ENCODE assay signal across 8 cellular contexts in the genomic region with DNA sequence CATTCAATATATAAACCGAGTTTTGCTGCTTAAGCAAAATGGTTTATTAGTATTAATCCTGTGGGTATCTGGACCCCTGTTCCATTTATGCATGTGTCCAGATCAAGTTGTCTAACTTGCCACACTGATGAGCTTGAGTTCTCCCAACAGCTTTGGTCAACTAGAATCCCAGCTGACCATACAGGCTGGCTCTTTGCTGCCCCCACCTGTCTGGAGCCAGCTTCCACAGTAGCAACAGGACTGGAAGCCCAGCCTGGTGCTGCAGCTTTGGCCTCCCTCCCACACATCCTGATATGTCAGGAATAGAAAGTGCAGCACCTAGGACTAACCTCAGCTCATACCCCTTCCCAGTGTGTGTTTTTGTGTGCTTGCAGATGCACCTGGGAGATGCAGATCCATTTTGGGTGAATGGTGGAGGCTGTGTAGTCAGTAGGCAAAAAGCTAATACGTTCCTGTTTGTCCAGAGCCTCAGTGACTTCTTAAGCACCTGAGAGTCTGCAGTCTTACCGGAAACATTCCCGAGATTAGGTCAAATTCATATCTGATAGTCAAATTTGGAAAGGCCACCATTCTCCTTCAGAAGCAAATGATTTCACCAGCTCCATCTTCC. TPM values are rescaled to one million over a fixed set of nuclear protein-coding genes. Genes with fewer than 3 reads are reported as not detected.
DNase-seq lines count a peak whose midpoint lies in the region; ATAC-seq and TF ChIP-seq lines count a peak whose summit lies in the region.

No MANE protein-coding gene starts in this region.

- no peak overlapping the region for H3K27ac ChIP-seq in HCT116 (ENCODE audit: low read depth, low read length)
- no peak overlapping the region for H3K27ac ChIP-seq in CD4-positive, alpha-beta memory T cell (ENCODE audit: low read depth, low read length)

- no peak overlapping the region for H3K4me2 ChIP-seq in HCT116 (ENCODE audit: low read length)

- peak; percentile 35 for DNase-seq in activated naive CD4-positive, alpha-beta T cell treated with anti-CD3 and anti-CD28 coated beads, Interleukin-2, amount 10 ng/mL, durations not matched to agents 7 days and 5 days
- DNase-seq in activated naive CD4-positive, alpha-beta T cell treated with anti-CD3 and anti-CD28 coated beads, Interleukin-2, amount 50 U/mL, for 16 hours: no peak
- DNase-seq in HCT116 (ENCODE audit: low read depth, low spot score): peak; percentile 8
- peak; percentile 49 for DNase-seq in NCI-H1105 treated with DMSO at 0.1 percent for 48 hours (lab: John Stamatoyannopoulos, UW)
- DNase-seq in activated CD4-positive, alpha-beta T cell treated with anti-CD3 and anti-CD28 coated beads, Interleukin-2, amount 50 U/mL, for 48 hours: peak; percentile 7 to 31
- DNase-seq in glutamatergic neuron: peak; percentile 82
- DNase-seq in posterior vena cava (ENCODE audit: low spot score): peak; percentile 86
- no peak for DNase-seq in CD4-positive, alpha-beta memory T cell

- no peaks in the 10 kb centered on the region for H3K79me2 ChIP-seq in HCT116 (ENCODE audit: insufficient read depth, low read length)

- H3K4me1 ChIP-seq in HCT116 (ENCODE audit: control insufficient read depth in 1 of 2, insufficient read depth in 2 of 2, low read length in 2 of 2): no peaks in the 10 kb centered on the region
- no peaks in the 10 kb centered on the region for H3K4me1 ChIP-seq in CD4-positive, alpha-beta memory T cell (ENCODE audit: insufficient read depth, low read length)

- no peaks in the 10 kb centered on the region for H3K9me3 Mint-ChIP-seq in activated naive CD4-positive, alpha-beta T cell treated with anti-CD3 and anti-CD28 coated beads, Interleukin-2, amount 10 ng/mL, durations not matched to agents 7 days and 5 days
- H3K9me3 Mint-ChIP-seq in glutamatergic neuron (ENCODE audit: unreplicated experiment): no peaks in the 10 kb centered on the region
- peaks cover 0 to 4% (median 0%) of the 10 kb centered on the region in 8 donors for H3K9me3 Mint-ChIP-seq in CD4-positive, alpha-beta memory T cell

- CTCF ChIA-PET in activated naive CD4-positive, alpha-beta T cell treated with anti-CD3 and anti-CD28 coated beads, Interleukin-2, amount 10 ng/mL, durations not matched to agents 7 days and 5 days (lab: Charles Lee): interaction anchor here (0.6 to 4.3 kb wide), 14 partner anchors 9 to 320 kb away, joined by 3 to 79 read pairs (median 4); a partner anchor contains a TSS
- CTCF ChIA-PET in HCT116 (lab: Charles Lee): interaction anchor here (0.6 to 1.4 kb wide), 5 partner anchors 23 to 265 kb away, joined by 3 to 21 read pairs (median 3); no protein-coding TSS in a partner anchor
- CTCF ChIA-PET in CD4-positive, alpha-beta memory T cell (lab: Charles Lee; ENCODE audit: partially characterized antibody): interaction anchor here (1.1 kb wide), 1 partner anchor 140 kb away, joined by 3 read pairs; no protein-coding TSS in a partner anchor

- no peak for TF ChIP-seq POLR2A in HCT116 (IDR thresholded peaks at IDR 0.05; ENCODE audit: borderline replicate concordance, extremely low read depth, insufficient read depth, insufficient read length)

- peak; percentile 96 for ATAC-seq in HCT116

- no peak overlapping the region for H3K4me3 ChIP-seq in HCT116 (replicated peaks in 1 of 2; ENCODE audit: low read depth in 1 of 2, low read length in 2 of 2)
- no peak overlapping the region for H3K4me3 ChIP-seq in CD4-positive, alpha-beta memory T cell (ENCODE audit: low read length in 2 of 2)

- RAD21 ChIA-PET in HCT116 (lab: Charles Lee; ENCODE audit: low non-redundant PET in 1 of 2, low total read pairs in 2 of 2, uncharacterized antibody in 2 of 2, unreplicated experiment in 2 of 2): interaction anchor here (0.9 to 1.1 kb wide), 2 partner anchors 140 to 144 kb away, joined by 3 read pairs; no protein-coding TSS in a partner anchor

- intact Hi-C loops in HCT116 (cut with micrococcal nuclease) (loop anchor here (1.0 to 2.0 kb wide), 2 partner anchors 141 to 245 kb away; no protein-coding TSS in a partner anchor), posterior vena cava (cut with DNase I) (no loop called here)
- intact Hi-C loops in CD4-positive, alpha-beta memory T cell (cut with micrococcal nuclease): no loop called here

- POLR2A ChIA-PET in HCT116 (lab: Charles Lee): no interaction called here
- POLR2A ChIA-PET in CD4-positive, alpha-beta memory T cell (lab: Charles Lee; ENCODE audit: partially characterized antibody): no interaction called here

- H3K27ac Mint-ChIP-seq in activated naive CD4-positive, alpha-beta T cell treated with anti-CD3 and anti-CD28 coated beads, Interleukin-2, amount 10 ng/mL, durations not matched to agents 7 days and 5 days: no peak overlapping the region
- H3K27ac Mint-ChIP-seq in glutamatergic neuron (ENCODE audit: unreplicated experiment): no peak overlapping the region
- no peak overlapping the region for H3K27ac Mint-ChIP-seq in CD4-positive, alpha-beta memory T cell

- no peaks in the 10 kb centered on the region for H3K36me3 Mint-ChIP-seq in activated naive CD4-positive, alpha-beta T cell treated with anti-CD3 and anti-CD28 coated beads, Interleukin-2, amount 10 ng/mL, durations not matched to agents 7 days and 5 days
- no peaks in the 10 kb centered on the region for H3K36me3 Mint-ChIP-seq in glutamatergic neuron (ENCODE audit: unreplicated experiment)
- no peaks in the 10 kb centered on the region for H3K36me3 Mint-ChIP-seq in CD4-positive, alpha-beta memory T cell

- H3K4me1 Mint-ChIP-seq in activated naive CD4-positive, alpha-beta T cell treated with anti-CD3 and anti-CD28 coated beads, Interleukin-2, amount 10 ng/mL, durations not matched to agents 7 days and 5 days: no peaks in the 10 kb centered on the region
- no peaks in the 10 kb centered on the region for H3K4me1 Mint-ChIP-seq in glutamatergic neuron (ENCODE audit: low read depth, unreplicated experiment)
- no peaks in the 10 kb centered on the region for H3K4me1 Mint-ChIP-seq in CD4-positive, alpha-beta memory T cell

- H3K9me3 ChIP-seq in HCT116 (ENCODE audit: control insufficient read depth in 1 of 2, insufficient read depth in 1 of 2, low read depth in 1 of 2, low read length in 2 of 2): no peaks in the 10 kb centered on the region
- no peaks in the 10 kb centered on the region for H3K9me3 ChIP-seq in CD4-positive, alpha-beta memory T cell (ENCODE audit: control insufficient read depth in 1 of 2, low read length in 2 of 2)

- TF ChIP-seq RAD21 in HCT116 (IDR thresholded peaks at IDR 0.05; ENCODE audit: low read depth): peak; percentile 53

- TF ChIP-seq CTCF in HCT116 (IDR thresholded peaks at IDR 0.05 in 2 of 3, conservative IDR thresholded peaks at IDR 0.05 in 1 of 3; ENCODE audit: borderline replicate concordance in 1 of 3, insufficient read depth in 1 of 3, low read depth in 2 of 3, low read length in 2 of 3) (peak; percentile 12 to 80 (median 68); a peak in 4 of 6 replicates), glutamatergic neuron (IDR thresholded peaks at IDR 0.05; ENCODE audit: partially characterized antibody, unreplicated experiment) (peak; percentile 64)

- H2AFZ ChIP-seq in HCT116 (ENCODE audit: low read depth, low read length, poor library complexity, severe bottlenecking): no peak overlapping the region

- H3K36me3 ChIP-seq in HCT116 (ENCODE audit: control insufficient read depth in 1 of 2, insufficient read depth in 2 of 2, low read length in 2 of 2): no peaks in the 10 kb centered on the region
- H3K36me3 ChIP-seq in CD4-positive, alpha-beta memory T cell (ENCODE audit: insufficient read depth, low read length): no peaks in the 10 kb centered on the region

- no peaks in the 10 kb centered on the region for H4K20me1 ChIP-seq in HCT116 (ENCODE audit: insufficient read depth)

- H3K27me3 Mint-ChIP-seq in activated naive CD4-positive, alpha-beta T cell treated with anti-CD3 and anti-CD28 coated beads, Interleukin-2, amount 10 ng/mL, durations not matched to agents 7 days and 5 days: no peaks in the 10 kb centered on the region
- peaks cover 1% of the 10 kb centered on the region for H3K27me3 Mint-ChIP-seq in glutamatergic neuron (ENCODE audit: unreplicated experiment)
- H3K27me3 Mint-ChIP-seq in CD4-positive, alpha-beta memory T cell: peaks cover 0 to 5% of the 10 kb centered on the region in 2 donors

- no peaks in the 10 kb centered on the region for H3K27me3 ChIP-seq in HCT116 (ENCODE audit: insufficient read depth, low read length)
- H3K27me3 ChIP-seq in CD4-positive, alpha-beta memory T cell (ENCODE audit: insufficient read depth, low read length): no peaks in the 10 kb centered on the region

- H3K9ac ChIP-seq in HCT116 (ENCODE audit: low read length): no peak overlapping the region

- H3K9me2 ChIP-seq in HCT116 (ENCODE audit: insufficient read depth): no peaks in the 10 kb centered on the region

- no TSS peak for BruUV-seq in HCT116 (replicated peaks; lab: Mats Ljungman, UMichigan)

- H3K4me3 Mint-ChIP-seq in activated naive CD4-positive, alpha-beta T cell treated with anti-CD3 and anti-CD28 coated beads, Interleukin-2, amount 10 ng/mL, durations not matched to agents 7 days and 5 days: no peak overlapping the region
- H3K4me3 Mint-ChIP-seq in glutamatergic neuron (ENCODE audit: unreplicated experiment): no peak overlapping the region
- no peak overlapping the region for H3K4me3 Mint-ChIP-seq in CD4-positive, alpha-beta memory T cell

TF ChIP-seq in HCT116, 20 proteins besides CTCF, POLR2A, EP300 and RAD21:
- TF ChIP-seq CEBPB (IDR thresholded peaks at IDR 0.05; ENCODE audit: low read depth) (no peak), ZFX (IDR thresholded peaks at IDR 0.05) (no peak)
- TF ChIP-seq, protein P1, sequence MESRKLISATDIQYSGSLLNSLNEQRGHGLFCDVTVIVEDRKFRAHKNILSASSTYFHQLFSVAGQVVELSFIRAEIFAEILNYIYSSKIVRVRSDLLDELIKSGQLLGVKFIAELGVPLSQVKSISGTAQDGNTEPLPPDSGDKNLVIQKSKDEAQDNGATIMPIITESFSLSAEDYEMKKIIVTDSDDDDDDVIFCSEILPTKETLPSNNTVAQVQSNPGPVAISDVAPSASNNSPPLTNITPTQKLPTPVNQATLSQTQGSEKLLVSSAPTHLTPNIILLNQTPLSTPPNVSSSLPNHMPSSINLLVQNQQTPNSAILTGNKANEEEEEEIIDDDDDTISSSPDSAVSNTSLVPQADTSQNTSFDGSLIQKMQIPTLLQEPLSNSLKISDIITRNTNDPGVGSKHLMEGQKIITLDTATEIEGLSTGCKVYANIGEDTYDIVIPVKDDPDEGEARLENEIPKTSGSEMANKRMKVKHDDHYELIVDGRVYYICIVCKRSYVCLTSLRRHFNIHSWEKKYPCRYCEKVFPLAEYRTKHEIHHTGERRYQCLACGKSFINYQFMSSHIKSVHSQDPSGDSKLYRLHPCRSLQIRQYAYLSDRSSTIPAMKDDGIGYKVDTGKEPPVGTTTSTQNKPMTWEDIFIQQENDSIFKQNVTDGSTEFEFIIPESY (IDR thresholded peaks at IDR 0.05; ENCODE audit: extremely low read depth, insufficient replicate concordance, low read length): no peak
TF ChIP-seq in HCT116: peak in this region for 0.

RNA-seq across cellular contexts. Expression of a gene that starts 40.9 kb away (rescaled TPM):
- not detected for total RNA-seq in HCT116 (2021; ENCODE audit: unreplicated experiment)
- not detected in 2 replicates for polyA plus RNA-seq in HCT116 (2012)
- 34.8 TPM for total RNA-seq in glutamatergic neuron (ENCODE audit: unreplicated experiment)
- 1 to 10 TPM; 2.7 to 5.8 TPM for total RNA-seq in posterior vena cava
- total RNA-seq in CD4-positive, alpha-beta memory T cell: 1 to 10 TPM; 1.2 to 1.7 TPM
- polyA plus RNA-seq in CD4-positive, alpha-beta memory T cell: under 1 TPM; 0.18 to 0.54 TPM

Comparison
In these comparisons a context has a peak if more than half of its experiments do, and no peak if none do; other contexts are left out.
1. DNase-seq: peak in activated naive CD4-positive, alpha-beta T cell treated with anti-CD3 and anti-CD28 coated beads, Interleukin-2, amount 10 ng/mL, durations not matched to agents 7 days and 5 days (single experiment), HCT116 (single experiment), NCI-H1105 treated with DMSO at 0.1 percent for 48 hours (single experiment), activated CD4-positive, alpha-beta T cell treated with anti-CD3 and anti-CD28 coated beads, Interleukin-2, amount 50 U/mL, for 48 hours (2 of 2), glutamatergic neuron (single experiment) and posterior vena cava (single experiment); none in activated naive CD4-positive, alpha-beta T cell treated with anti-CD3 and anti-CD28 coated beads, Interleukin-2, amount 50 U/mL, for 16 hours (single experiment) and CD4-positive, alpha-beta memory T cell (0 of 5).